In genomic region chr4:37715889-37716402, GRCh38 we compare ENCODE assay signal across 8 cellular contexts. TPM values are rescaled to one million over a fixed set of nuclear protein-coding genes. Genes with fewer than 3 reads are reported as not detected.
DNase-seq lines count a peak whose midpoint lies in the region; ATAC-seq and TF ChIP-seq lines count a peak whose summit lies in the region.

No MANE protein-coding gene starts in this region.

- DNase-seq in NCI-H2227 (lab: John Stamatoyannopoulos, UW; ENCODE audit: unreplicated experiment) (peak; percentile 25), NCI-H2227 treated with DMSO at 0.1 percent for 48 hours (lab: John Stamatoyannopoulos, UW) (no peak), HT1080 (ENCODE audit: low read depth) (peak; percentile 54), choroid plexus epithelial cell (ENCODE audit: low read depth) (peak; percentile 62), nucleus accumbens (lab: John Stamatoyannopoulos, UW) (no peak), GDM1 (lab: John Stamatoyannopoulos, UW) (no peak), MV-4-11 (lab: John Stamatoyannopoulos, UW) (no peak)

- H3K4me3 ChIP-seq in choroid plexus epithelial cell (ENCODE audit: low read depth, low read length) = no peak overlapping the region

- TF ChIP-seq CTCF in choroid plexus epithelial cell (conservative IDR thresholded peaks at IDR 0.05; ENCODE audit: low read depth, low read length) = no peak

- peak; percentile 83 for ATAC-seq in GM21528 (IDR thresholded peaks at IDR 0.05; ENCODE audit: low FRiP score, unreplicated experiment)

RNA-seq across cellular contexts. Expression of gene RELL1, which starts 29.8 kb away (rescaled TPM):
- total RNA-seq in HT1080 (2014; rRNA removed; shearing (Covaris generic)) = 36.5 and 50.6 TPM in 2 replicates
- 15.3 and 18.4 TPM in 2 replicates for polyA plus RNA-seq in HT1080 (2015; cell fraction: cytosol; rRNA removed)
- 8.3 and 8.8 TPM in 2 replicates for polyA plus RNA-seq in HT1080 (2015; cell fraction: nucleus; rRNA removed)

Comparison
In these comparisons a context has a peak if more than half of its experiments do, and no peak if none do; other contexts are left out.
1. DNase-seq: peak in NCI-H2227 (single experiment), HT1080 (single experiment) and choroid plexus epithelial cell (single experiment); none in NCI-H2227 treated with DMSO at 0.1 percent for 48 hours (single experiment), nucleus accumbens (0 of 56), GDM1 (single experiment) and MV-4-11 (single experiment).